Comparison of ENCODE assay signal across 1 cellular context in the genomic region with DNA sequence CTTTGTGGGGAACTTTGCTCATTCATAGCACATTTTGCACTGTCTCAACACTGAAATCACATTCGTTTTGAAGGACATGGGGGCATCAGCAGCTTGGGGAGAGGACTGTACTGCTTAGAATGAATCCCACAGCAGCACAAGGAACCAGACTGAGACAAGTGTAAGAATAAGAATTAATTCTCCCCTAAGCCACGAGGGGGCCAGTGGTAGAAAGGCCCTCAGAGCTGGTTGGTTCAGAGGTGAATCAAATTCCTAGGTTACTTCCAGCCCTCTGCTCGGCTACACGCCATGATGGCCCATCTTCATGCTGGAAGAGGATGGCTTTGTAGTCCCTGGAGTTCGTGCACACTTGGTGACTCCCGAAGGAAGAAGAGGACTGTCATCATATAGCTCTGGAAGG.
TF ChIP-seq lines count a peak whose summit lies in the region.

No MANE protein-coding gene starts in this region.

TF ChIP-seq in K562, 482 proteins besides CTCF, POLR2A, EP300 and RAD21:
- no peak for TF ChIP-seq ELK3 (CRISPR knock-in tag; IDR thresholded peaks at IDR 0.05)
- no peak for TF ChIP-seq ZNF696 (CRISPR knock-in tag; conservative IDR thresholded peaks at IDR 0.05)
- no peak for TF ChIP-seq HES1 (IDR thresholded peaks at IDR 0.05; ENCODE audit: low read depth)
- no peak for TF ChIP-seq ETV1 (tag; conservative IDR thresholded peaks at IDR 0.05; ENCODE audit: low read depth)
- TF ChIP-seq NFATC3 (IDR thresholded peaks at IDR 0.05): no peak
- TF ChIP-seq ZBTB40 (IDR thresholded peaks at IDR 0.05): no peak
- no peak for TF ChIP-seq ZBTB40 (CRISPR knock-in tag; IDR thresholded peaks at IDR 0.05)
- no peak for TF ChIP-seq GTF2A2 (tag; IDR thresholded peaks at IDR 0.05)
- TF ChIP-seq ZNF551 (CRISPR knock-in tag; IDR thresholded peaks at IDR 0.05): no peak
- TF ChIP-seq, protein P1, sequence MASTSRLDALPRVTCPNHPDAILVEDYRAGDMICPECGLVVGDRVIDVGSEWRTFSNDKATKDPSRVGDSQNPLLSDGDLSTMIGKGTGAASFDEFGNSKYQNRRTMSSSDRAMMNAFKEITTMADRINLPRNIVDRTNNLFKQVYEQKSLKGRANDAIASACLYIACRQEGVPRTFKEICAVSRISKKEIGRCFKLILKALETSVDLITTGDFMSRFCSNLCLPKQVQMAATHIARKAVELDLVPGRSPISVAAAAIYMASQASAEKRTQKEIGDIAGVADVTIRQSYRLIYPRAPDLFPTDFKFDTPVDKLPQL (IDR thresholded peaks at IDR 0.05; ENCODE audit: extremely low read depth, insufficient read length): no peak
- TF ChIP-seq, protein P2, sequence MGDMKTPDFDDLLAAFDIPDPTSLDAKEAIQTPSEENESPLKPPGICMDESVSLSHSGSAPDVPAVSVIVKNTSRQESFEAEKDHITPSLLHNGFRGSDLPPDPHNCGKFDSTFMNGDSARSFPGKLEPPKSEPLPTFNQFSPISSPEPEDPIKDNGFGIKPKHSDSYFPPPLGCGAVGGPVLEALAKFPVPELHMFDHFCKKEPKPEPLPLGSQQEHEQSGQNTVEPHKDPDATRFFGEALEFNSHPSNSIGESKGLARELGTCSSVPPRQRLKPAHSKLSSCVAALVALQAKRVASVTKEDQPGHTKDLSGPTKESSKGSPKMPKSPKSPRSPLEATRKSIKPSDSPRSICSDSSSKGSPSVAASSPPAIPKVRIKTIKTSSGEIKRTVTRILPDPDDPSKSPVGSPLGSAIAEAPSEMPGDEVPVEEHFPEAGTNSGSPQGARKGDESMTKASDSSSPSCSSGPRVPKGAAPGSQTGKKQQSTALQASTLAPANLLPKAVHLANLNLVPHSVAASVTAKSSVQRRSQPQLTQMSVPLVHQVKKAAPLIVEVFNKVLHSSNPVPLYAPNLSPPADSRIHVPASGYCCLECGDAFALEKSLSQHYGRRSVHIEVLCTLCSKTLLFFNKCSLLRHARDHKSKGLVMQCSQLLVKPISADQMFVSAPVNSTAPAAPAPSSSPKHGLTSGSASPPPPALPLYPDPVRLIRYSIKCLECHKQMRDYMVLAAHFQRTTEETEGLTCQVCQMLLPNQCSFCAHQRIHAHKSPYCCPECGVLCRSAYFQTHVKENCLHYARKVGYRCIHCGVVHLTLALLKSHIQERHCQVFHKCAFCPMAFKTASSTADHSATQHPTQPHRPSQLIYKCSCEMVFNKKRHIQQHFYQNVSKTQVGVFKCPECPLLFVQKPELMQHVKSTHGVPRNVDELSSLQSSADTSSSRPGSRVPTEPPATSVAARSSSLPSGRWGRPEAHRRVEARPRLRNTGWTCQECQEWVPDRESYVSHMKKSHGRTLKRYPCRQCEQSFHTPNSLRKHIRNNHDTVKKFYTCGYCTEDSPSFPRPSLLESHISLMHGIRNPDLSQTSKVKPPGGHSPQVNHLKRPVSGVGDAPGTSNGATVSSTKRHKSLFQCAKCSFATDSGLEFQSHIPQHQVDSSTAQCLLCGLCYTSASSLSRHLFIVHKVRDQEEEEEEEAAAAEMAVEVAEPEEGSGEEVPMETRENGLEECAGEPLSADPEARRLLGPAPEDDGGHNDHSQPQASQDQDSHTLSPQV (IDR thresholded peaks at IDR 0.05): no peak
- no peak for TF ChIP-seq ZNF644 (tag; IDR thresholded peaks at IDR 0.05; ENCODE audit: low read depth)
- no peak for TF ChIP-seq ARHGAP35 (IDR thresholded peaks at IDR 0.05; ENCODE audit: partially characterized antibody)
